ENCODE assay signal across 23 cellular contexts in genomic region chr17:70961341-70961740, GRCh38.
"Had no signal": no experiment of that assay in that cellular context is flagged by ENCODE, and none has a peak within 500 bp of the region (broad histone marks: within the 10 kb centered on the region; RNA-seq: fewer than 3 reads in every experiment).

No MANE protein-coding gene starts in this region.

- H3K4me3 ChIP-seq: cardiac muscle cell, left lung, mucosa of descending colon, skin epidermis, transverse colon, vagina had no signal

- DNase-seq: activated CD4-positive, alpha-beta T cell treated with anti-CD3 and anti-CD28 coated beads for 48 hours; activated CD8-positive, alpha-beta memory T cell treated with anti-CD3 and anti-CD28 coated beads, Interleukin-2, amount 50 U/mL, for 4 hours; activated CD8-positive, alpha-beta T cell treated with anti-CD3 and anti-CD28 coated beads for 36 hours; activated naive CD4-positive, alpha-beta T cell; activated naive CD8-positive, alpha-beta T cell treated with anti-CD3 and anti-CD28 coated beads, Interleukin-2, amount 10 ng/mL, durations not matched to agents 7 days and 5 days; anterior cingulate cortex; hippocampal formation; kidney; left lung; mammary epithelial cell; mucosa of descending colon; naive thymus-derived CD4-positive, alpha-beta T cell; retina; stimulated activated CD4-positive, alpha-beta T cell treated with anti-CD3 and anti-CD28 coated beads, Interleukin-4, amount 100 ng/mL, for 4 hours; stimulated activated CD8-positive, alpha-beta memory T cell treated with anti-CD3 and anti-CD28 coated beads, Interleukin-4, amount 100 ng/mL, for 48 hours; stimulated activated naive CD4-positive, alpha-beta T cell treated with Interleukin-2 at 50 U/mL for 16 hours; substantia nigra; transverse colon had no signal

- ATAC-seq: activated CD8-positive, alpha-beta T cell treated with anti-CD3 and anti-CD28 coated beads for 36 hours; esophagus mucosa; left lung; mucosa of descending colon; naive thymus-derived CD4-positive, alpha-beta T cell; WTC11 had no signal
